In genomic region chr4:98506462-98507132, GRCh38 we compare ENCODE assay signal across 1 cellular context.
TF ChIP-seq lines count a peak whose summit lies in the region.

No MANE protein-coding gene starts in this region.

TF ChIP-seq in Ishikawa, 13 proteins besides CTCF, POLR2A, EP300 and RAD21 (continued from another document):
- TF ChIP-seq REST (IDR thresholded peaks at IDR 0.05; ENCODE audit: low read depth), result no peak
TF ChIP-seq in Ishikawa: peak in this region for 0.
